Comparison of ENCODE assay signal across 9 cellular contexts in genomic region chrX:48487362-48487785, GRCh38. TPM values are rescaled to one million over a fixed set of nuclear protein-coding genes. Genes with fewer than 3 reads are reported as not detected.
A peak's percentile ranks its signal among the peaks of the same experiment; 100 is the strongest.
DNase-seq lines count a peak whose midpoint lies in the region; ATAC-seq and TF ChIP-seq lines count a peak whose summit lies in the region.
"Had no signal": no experiment of that assay in that cellular context is flagged by ENCODE, and none has a peak within 500 bp of the region (broad histone marks: within the 10 kb centered on the region; RNA-seq: fewer than 3 reads in every experiment).

No MANE protein-coding gene starts in this region.

- no peaks in the 10 kb centered on the region for H3K4me1 ChIP-seq in hepatocyte (ENCODE audit: insufficient read depth)

- no peaks in the 10 kb centered on the region for H4K20me1 ChIP-seq in hepatocyte (ENCODE audit: insufficient read depth, poor library complexity, severe bottlenecking)

- no peak overlapping the region for H2AFZ ChIP-seq in hepatocyte

- no peaks in the 10 kb centered on the region for H3K9me3 ChIP-seq in hepatocyte (ENCODE audit: low read depth)

- DNase-seq in H4 (ENCODE audit: low spot score) (peak; percentile 99), T1000 (lab: John Stamatoyannopoulos, UW) (peak; percentile 44), hepatocyte (ENCODE audit: low spot score) (no peak), type B pancreatic cell (ENCODE audit: extremely low spot score, unreplicated experiment) (no peak), NCI-H187 (lab: John Stamatoyannopoulos, UW) (no peak), omental fat pad (ENCODE audit: low spot score) (no peak), ureter (ENCODE audit: low spot score) (no peak)
- DNase-seq: activated B cell treated with CpG ODN at 0.5 μM for 24 hours had no signal

- H3K79me2 ChIP-seq in hepatocyte = no peaks in the 10 kb centered on the region

- no peaks in the 10 kb centered on the region for H3K9me3 Mint-ChIP-seq in type B pancreatic cell
- H3K9me3 Mint-ChIP-seq: activated B cell treated with CpG ODN at 0.5 μM for 24 hours; activated naive CD4-positive, alpha-beta T cell treated with anti-CD3 and anti-CD28 coated beads, Interleukin-2, amount 50 U/mL, for 24 hours had no signal

- H3K4me2 ChIP-seq in hepatocyte = no peak overlapping the region

- no peaks in the 10 kb centered on the region for H3K9me2 ChIP-seq in hepatocyte (replicated peaks; ENCODE audit: insufficient read depth)

- H3K36me3 Mint-ChIP-seq in type B pancreatic cell = peaks cover 4% of the 10 kb centered on the region
- H3K36me3 Mint-ChIP-seq: activated naive CD4-positive, alpha-beta T cell treated with anti-CD3 and anti-CD28 coated beads, Interleukin-2, amount 50 U/mL, for 24 hours had no signal

- no peak overlapping the region for H3K4me3 ChIP-seq in hepatocyte

- H3K36me3 ChIP-seq in hepatocyte (replicated peaks; ENCODE audit: insufficient read depth, low read depth) = no peaks in the 10 kb centered on the region

- H3K27me3 Mint-ChIP-seq in type B pancreatic cell = no peaks in the 10 kb centered on the region
- H3K27me3 Mint-ChIP-seq: activated B cell treated with CpG ODN at 0.5 μM for 24 hours; activated naive CD4-positive, alpha-beta T cell treated with anti-CD3 and anti-CD28 coated beads, Interleukin-2, amount 50 U/mL, for 24 hours had no signal

- 76% methylated on average over 10 of the region's 10 CpGs for WGBS in hepatocyte (ENCODE audit: low lambda C conversion rate, missing lambda C conversion rate)

- no peak for ATAC-seq in omental fat pad (ENCODE audit: low FRiP score)

- H3K27ac Mint-ChIP-seq in type B pancreatic cell = peak overlapping the region; percentile 87
- H3K27ac Mint-ChIP-seq: activated B cell treated with CpG ODN at 0.5 μM for 24 hours; activated naive CD4-positive, alpha-beta T cell treated with anti-CD3 and anti-CD28 coated beads, Interleukin-2, amount 50 U/mL, for 24 hours had no signal

- H3K27me3 ChIP-seq in hepatocyte = no peaks in the 10 kb centered on the region

- H3K27ac ChIP-seq in hepatocyte = peak overlapping the region; percentile 51

- peak overlapping the region; percentile 20 for H3K4me3 Mint-ChIP-seq in type B pancreatic cell
- H3K4me3 Mint-ChIP-seq: activated B cell treated with CpG ODN at 0.5 μM for 24 hours; activated naive CD4-positive, alpha-beta T cell treated with anti-CD3 and anti-CD28 coated beads, Interleukin-2, amount 50 U/mL, for 24 hours had no signal

- H3K4me1 Mint-ChIP-seq in type B pancreatic cell (ENCODE audit: unreplicated experiment) = no peaks in the 10 kb centered on the region
- H3K4me1 Mint-ChIP-seq: activated B cell treated with CpG ODN at 0.5 μM for 24 hours; activated naive CD4-positive, alpha-beta T cell treated with anti-CD3 and anti-CD28 coated beads, Interleukin-2, amount 50 U/mL, for 24 hours had no signal

- TF ChIP-seq CTCF in hepatocyte (IDR thresholded peaks at IDR 0.05; ENCODE audit: poor library complexity) (no peak), type B pancreatic cell (conservative IDR thresholded peaks at IDR 0.05) (no peak), omental fat pad (IDR thresholded peaks at IDR 0.05) (no peak)

RNA-seq across cellular contexts. Expression of gene FTSJ1, which starts 11.4 kb away (rescaled TPM):
- total RNA-seq in H4 (2014; rRNA removed; shearing (Covaris generic)) = 70.7 and 85.9 TPM in 2 replicates
- total RNA-seq in hepatocyte = 43.8 and 49.5 TPM in 2 replicates
- 38.4 and 41.9 TPM in 2 replicates for polyA plus RNA-seq in hepatocyte
- total RNA-seq in type B pancreatic cell (ENCODE audit: low replicate concordance) = 35.3 and 46.4 TPM in 2 replicates
- 10 to 100 TPM; 45.7 to 74.7 (median 56.1) TPM for total RNA-seq in omental fat pad
- total RNA-seq in ureter = 42.7 TPM

RNA-seq across cellular contexts. Expression of gene SLC38A5, which starts 17.3 kb away (rescaled TPM):
- 0.04 TPM in 1 of 2 replicates, not detected in the other for total RNA-seq in H4 (2014; rRNA removed; shearing (Covaris generic))
- total RNA-seq in hepatocyte (17.8 and 24.0 TPM in 2 replicates), type B pancreatic cell (ENCODE audit: low replicate concordance) (1.8 and 4.6 TPM in 2 replicates), omental fat pad (10 to 100 TPM in 2 of 4 donors, 1 to 10 TPM in 2; 2.8 to 11.9 (median 9.6) TPM), ureter (25.3 TPM)
- polyA plus RNA-seq in hepatocyte = 14.5 and 23.4 TPM in 2 replicates

RNA-seq across cellular contexts. Expression of gene PORCN, which starts 21.4 kb away (rescaled TPM):
- total RNA-seq in H4 (2014; rRNA removed; shearing (Covaris generic)) = 17.0 and 18.3 TPM in 2 replicates
- 3.8 and 12.8 TPM in 2 replicates for total RNA-seq in hepatocyte
- 7.6 and 7.9 TPM in 2 replicates for polyA plus RNA-seq in hepatocyte
- total RNA-seq in type B pancreatic cell (ENCODE audit: low replicate concordance) = 3.6 and 10.0 TPM in 2 replicates
- 10 to 100 TPM in 3 of 4 donors, 1 to 10 TPM in 1; 8.4 to 16.9 (median 14.1) TPM for total RNA-seq in omental fat pad
- 12.7 TPM for total RNA-seq in ureter

RNA-seq across cellular contexts. Expression of gene EBP, which starts 34.2 kb away (rescaled TPM):
- total RNA-seq in H4 (2014; rRNA removed; shearing (Covaris generic)) = 129 and 133 TPM in 2 replicates
- total RNA-seq in hepatocyte (225 and 235 TPM in 2 replicates), type B pancreatic cell (ENCODE audit: low replicate concordance) (79.8 and 95.9 TPM in 2 replicates), omental fat pad (10 to 100 TPM; 15.1 to 24.9 (median 17.2) TPM), ureter (60.0 TPM)
- polyA plus RNA-seq in hepatocyte = 286 and 390 TPM in 2 replicates

RNA-seq across cellular contexts. Expression of gene TBC1D25, which starts 52.1 kb away (rescaled TPM):
- total RNA-seq in H4 (2014; rRNA removed; shearing (Covaris generic)) = 2.6 and 3.2 TPM in 2 replicates
- total RNA-seq in hepatocyte = 3.0 and 4.5 TPM in 2 replicates
- 11.0 and 11.2 TPM in 2 replicates for polyA plus RNA-seq in hepatocyte
- 10.6 and 12.8 TPM in 2 replicates for total RNA-seq in type B pancreatic cell (ENCODE audit: low replicate concordance)
- 10 to 100 TPM in 3 of 4 donors, 1 to 10 TPM in 1; 8.7 to 15.4 (median 13.2) TPM for total RNA-seq in omental fat pad
- 12.2 TPM for total RNA-seq in ureter

Comparison
In these comparisons a context has a peak if more than half of its experiments do, and no peak if none do; other contexts are left out.
1. DNase-seq: peak in H4 (single experiment) and T1000 (single experiment); none in hepatocyte (single experiment), type B pancreatic cell (single experiment), NCI-H187 (0 of 2), omental fat pad (single experiment) and ureter (single experiment).